21 cellular contexts compared by ENCODE assay signal in genomic region chr16:86805210-86805609, GRCh38.
"Had no signal": no experiment of that assay in that cellular context is flagged by ENCODE, and none has a peak within 500 bp of the region (broad histone marks: within the 10 kb centered on the region; RNA-seq: fewer than 3 reads in every experiment).

No MANE protein-coding gene starts in this region.

- H3K4me3 ChIP-seq: esophagus squamous epithelium, gastrocnemius medialis, heart right ventricle, left ventricle myocardium inferior, lower lobe of right lung had no signal

- ATAC-seq: effector memory CD8-positive, alpha-beta T cell; esophagus mucosa; gastrocnemius medialis; left colon; left lobe of liver; lower lobe of right lung had no signal

- H3K36me3 ChIP-seq: esophagus squamous epithelium, gastrocnemius medialis, heart right ventricle, left ventricle myocardium inferior, lower lobe of right lung had no signal

- DNase-seq: cortex of kidney; effector CD8-positive, alpha-beta T cell; effector memory CD8-positive, alpha-beta T cell; endodermal cell; erythroblast; esophagus squamous epithelium; foreskin fibroblast; foreskin melanocyte; gastrocnemius medialis; hippocampal formation; kidney; kidney glomerular epithelial cell; left colon; left ventricle myocardium inferior; lower lobe of right lung; mesenchymal stem cell; midbrain had no signal

- H3K9me3 ChIP-seq: esophagus squamous epithelium, gastrocnemius medialis, heart right ventricle, left ventricle myocardium inferior, lower lobe of right lung had no signal

- H3K27ac ChIP-seq: epithelial cell of prostate, esophagus squamous epithelium, gastrocnemius medialis, heart right ventricle, left ventricle myocardium inferior, lower lobe of right lung had no signal

- H3K4me1 ChIP-seq: esophagus squamous epithelium, gastrocnemius medialis, lower lobe of right lung had no signal
